In genomic region chrX:116317409-116317808, GRCh38 we compare ENCODE assay signal across 11 cellular contexts.
DNase-seq lines count a peak whose midpoint lies in the region; ATAC-seq and TF ChIP-seq lines count a peak whose summit lies in the region.
"Had no signal": no experiment of that assay in that cellular context is flagged by ENCODE, and none has a peak within 500 bp of the region (broad histone marks: within the 10 kb centered on the region; RNA-seq: fewer than 3 reads in every experiment).

No MANE protein-coding gene starts in this region.

- H3K4me3 ChIP-seq in right atrium auricular region (no peak overlapping the region), upper lobe of right lung (no peak overlapping the region)
- H3K4me3 ChIP-seq: Peyer's patch had no signal

- no peaks in the 10 kb centered on the region for H3K36me3 Mint-ChIP-seq in stimulated activated naive B cell treated with anti-CD40 and anti-IgM and Interleukin-4, amounts not matched to agents 10 μg/mL and 1 μg/mL and 100 μg/mL, for 72 hours
- H3K36me3 Mint-ChIP-seq: natural killer cell treated with Interleukin-12 subunit alpha and Interleukin-12 subunit beta and Interleukin-15 and Interleukin-18, amount 100 ng/mL, for 72 hours had no signal

- no peaks in the 10 kb centered on the region for H3K36me3 ChIP-seq in right atrium auricular region
- H3K36me3 ChIP-seq in upper lobe of right lung, result no peaks in the 10 kb centered on the region
- H3K36me3 ChIP-seq: Peyer's patch had no signal

- no peaks in the 10 kb centered on the region for H3K4me1 ChIP-seq in right atrium auricular region
- no peaks in the 10 kb centered on the region for H3K4me1 ChIP-seq in upper lobe of right lung
- H3K4me1 ChIP-seq: Peyer's patch had no signal

- TF ChIP-seq CTCF in right atrium auricular region (IDR thresholded peaks at IDR 0.05), result no peak
- TF ChIP-seq CTCF in upper lobe of right lung (IDR thresholded peaks at IDR 0.05), result no peak

- H3K27me3 Mint-ChIP-seq in stimulated activated naive B cell treated with anti-CD40 and anti-IgM and Interleukin-4, amounts not matched to agents 10 μg/mL and 1 μg/mL and 100 μg/mL, for 72 hours, result no peaks in the 10 kb centered on the region
- H3K27me3 Mint-ChIP-seq: activated CD4-positive, alpha-beta T cell treated with anti-CD3 and anti-CD28 coated beads, Interleukin-2, amount 10 ng/mL, durations not matched to agents 7 days and 5 days; natural killer cell treated with Interleukin-12 subunit alpha and Interleukin-12 subunit beta and Interleukin-15 and Interleukin-18, amount 100 ng/mL, for 72 hours had no signal

- H3K27ac Mint-ChIP-seq in stimulated activated naive B cell treated with anti-CD40 and anti-IgM and Interleukin-4, amounts not matched to agents 10 μg/mL and 1 μg/mL and 100 μg/mL, for 72 hours, result no peak overlapping the region
- H3K27ac Mint-ChIP-seq: activated CD4-positive, alpha-beta T cell treated with anti-CD3 and anti-CD28 coated beads, Interleukin-2, amount 10 ng/mL, durations not matched to agents 7 days and 5 days; natural killer cell treated with Interleukin-12 subunit alpha and Interleukin-12 subunit beta and Interleukin-15 and Interleukin-18, amount 100 ng/mL, for 72 hours had no signal

- no peak overlapping the region for H3K27ac ChIP-seq in right atrium auricular region
- no peak overlapping the region for H3K27ac ChIP-seq in upper lobe of right lung
- H3K27ac ChIP-seq: Peyer's patch had no signal

- H3K4me3 Mint-ChIP-seq in stimulated activated naive B cell treated with anti-CD40 and anti-IgM and Interleukin-4, amounts not matched to agents 10 μg/mL and 1 μg/mL and 100 μg/mL, for 72 hours, result no peak overlapping the region
- H3K4me3 Mint-ChIP-seq: activated CD4-positive, alpha-beta T cell treated with anti-CD3 and anti-CD28 coated beads, Interleukin-2, amount 10 ng/mL, durations not matched to agents 7 days and 5 days; natural killer cell treated with Interleukin-12 subunit alpha and Interleukin-12 subunit beta and Interleukin-15 and Interleukin-18, amount 100 ng/mL, for 72 hours had no signal

- ATAC-seq in Right ventricle myocardium inferior (peak; percentile 78), upper lobe of right lung (peak; percentile 61), HG03521 (IDR thresholded peaks at IDR 0.05; ENCODE audit: unreplicated experiment) (no peak)
- no peak for ATAC-seq in stimulated activated naive B cell treated with anti-CD40 and anti-IgM and Interleukin-4, amounts not matched to agents 10 μg/mL and 1 μg/mL and 100 μg/mL, for 72 hours (replicated peaks)
- ATAC-seq: natural killer cell treated with Interleukin-12 subunit alpha and Interleukin-12 subunit beta and Interleukin-15 and Interleukin-18, amount 100 ng/mL, for 72 hours had no signal

- peaks cover 3 to 4% of the 10 kb centered on the region in 2 donors for H3K9me3 Mint-ChIP-seq in stimulated activated naive B cell treated with anti-CD40 and anti-IgM and Interleukin-4, amounts not matched to agents 10 μg/mL and 1 μg/mL and 100 μg/mL, for 72 hours
- H3K9me3 Mint-ChIP-seq: activated CD4-positive, alpha-beta T cell treated with anti-CD3 and anti-CD28 coated beads, Interleukin-2, amount 10 ng/mL, durations not matched to agents 7 days and 5 days had no signal

- H3K4me1 Mint-ChIP-seq in stimulated activated naive B cell treated with anti-CD40 and anti-IgM and Interleukin-4, amounts not matched to agents 10 μg/mL and 1 μg/mL and 100 μg/mL, for 72 hours, result no peaks in the 10 kb centered on the region
- H3K4me1 Mint-ChIP-seq: activated CD4-positive, alpha-beta T cell treated with anti-CD3 and anti-CD28 coated beads, Interleukin-2, amount 10 ng/mL, durations not matched to agents 7 days and 5 days had no signal

- no peaks in the 10 kb centered on the region for H3K9me3 ChIP-seq in right atrium auricular region
- H3K9me3 ChIP-seq in upper lobe of right lung, result no peaks in the 10 kb centered on the region
- H3K9me3 ChIP-seq: Peyer's patch had no signal

- intact Hi-C loops in Right ventricle myocardium inferior (cut with DNase I) (no loop called here), upper lobe of right lung (cut with DNase I) (no loop called here)

- H3K27me3 ChIP-seq in right atrium auricular region, result no peaks in the 10 kb centered on the region
- no peaks in the 10 kb centered on the region for H3K27me3 ChIP-seq in upper lobe of right lung
- H3K27me3 ChIP-seq: Peyer's patch had no signal

- no peak for DNase-seq in Right ventricle myocardium inferior (ENCODE audit: missing footprints)
- no peak for DNase-seq in right atrium auricular region (ENCODE audit: low spot score)
- peak; percentile 0 for DNase-seq in cerebellar cortex (ENCODE audit: low spot score)
- peak; percentile 14 for DNase-seq in kidney tubule cell (ENCODE audit: low spot score)
- DNase-seq in upper lobe of right lung, result peak; percentile 63
- DNase-seq in stimulated activated naive B cell treated with anti-CD40 and anti-IgM and Interleukin-4, amounts not matched to agents 10 μg/mL and 1 μg/mL and 100 μg/mL, for 72 hours, result no peak
- DNase-seq in 8988T, result no peak
- DNase-seq: activated CD4-positive, alpha-beta T cell treated with anti-CD3 and anti-CD28 coated beads, Interleukin-2, amount 10 ng/mL, durations not matched to agents 7 days and 5 days; Peyer's patch had no signal

Comparison
In these comparisons a context has a peak if more than half of its experiments do, and no peak if none do; other contexts are left out.
1. ATAC-seq: peak in Right ventricle myocardium inferior (single experiment) and upper lobe of right lung (single experiment); none in stimulated activated naive B cell treated with anti-CD40 and anti-IgM and Interleukin-4, amounts not matched to agents 10 μg/mL and 1 μg/mL and 100 μg/mL, for 72 hours (0 of 2) and HG03521 (single experiment).
2. DNase-seq: peak in cerebellar cortex (single experiment), kidney tubule cell (single experiment) and upper lobe of right lung (single experiment); none in Right ventricle myocardium inferior (single experiment), right atrium auricular region (single experiment), stimulated activated naive B cell treated with anti-CD40 and anti-IgM and Interleukin-4, amounts not matched to agents 10 μg/mL and 1 μg/mL and 100 μg/mL, for 72 hours (single experiment) and 8988T (single experiment).